Comparison of ENCODE assay signal across 1 cellular context in the genomic region with DNA sequence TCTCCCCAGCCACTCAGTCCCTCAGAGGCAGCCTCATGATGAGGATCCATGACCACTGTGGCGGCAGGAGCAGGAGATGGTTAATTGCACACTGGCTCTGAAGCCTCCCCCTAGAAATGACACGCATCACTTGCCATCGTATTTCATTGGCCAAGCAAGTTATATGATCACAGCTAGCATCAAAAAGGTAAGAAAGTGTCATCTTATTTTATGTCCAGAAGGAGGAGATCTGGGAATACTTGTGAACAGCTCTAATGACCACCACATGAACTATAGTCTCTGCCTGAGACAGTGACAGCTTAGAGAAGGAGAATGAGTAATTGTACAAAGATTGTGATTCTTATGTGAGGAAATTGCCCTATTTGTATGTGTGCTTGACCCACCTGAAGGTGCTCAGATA.
TF ChIP-seq lines count a peak whose summit lies in the region.

No MANE protein-coding gene starts in this region.

TF ChIP-seq in K562, 482 proteins besides CTCF, POLR2A, EP300 and RAD21 (continued from another document):
- TF ChIP-seq, protein P1, sequence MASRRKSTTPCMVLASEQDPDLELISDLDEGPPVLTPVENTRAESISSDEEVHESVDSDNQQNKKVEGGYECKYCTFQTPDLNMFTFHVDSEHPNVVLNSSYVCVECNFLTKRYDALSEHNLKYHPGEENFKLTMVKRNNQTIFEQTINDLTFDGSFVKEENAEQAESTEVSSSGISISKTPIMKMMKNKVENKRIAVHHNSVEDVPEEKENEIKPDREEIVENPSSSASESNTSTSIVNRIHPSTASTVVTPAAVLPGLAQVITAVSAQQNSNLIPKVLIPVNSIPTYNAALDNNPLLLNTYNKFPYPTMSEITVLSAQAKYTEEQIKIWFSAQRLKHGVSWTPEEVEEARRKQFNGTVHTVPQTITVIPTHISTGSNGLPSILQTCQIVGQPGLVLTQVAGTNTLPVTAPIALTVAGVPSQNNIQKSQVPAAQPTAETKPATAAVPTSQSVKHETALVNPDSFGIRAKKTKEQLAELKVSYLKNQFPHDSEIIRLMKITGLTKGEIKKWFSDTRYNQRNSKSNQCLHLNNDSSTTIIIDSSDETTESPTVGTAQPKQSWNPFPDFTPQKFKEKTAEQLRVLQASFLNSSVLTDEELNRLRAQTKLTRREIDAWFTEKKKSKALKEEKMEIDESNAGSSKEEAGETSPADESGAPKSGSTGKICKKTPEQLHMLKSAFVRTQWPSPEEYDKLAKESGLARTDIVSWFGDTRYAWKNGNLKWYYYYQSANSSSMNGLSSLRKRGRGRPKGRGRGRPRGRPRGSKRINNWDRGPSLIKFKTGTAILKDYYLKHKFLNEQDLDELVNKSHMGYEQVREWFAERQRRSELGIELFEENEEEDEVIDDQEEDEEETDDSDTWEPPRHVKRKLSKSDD (conservative IDR thresholded peaks at IDR 0.05; ENCODE audit: low read length): no peak
- TF ChIP-seq TCF7 (IDR thresholded peaks at IDR 0.05; ENCODE audit: borderline replicate concordance): no peak
- TF ChIP-seq, protein P2, sequence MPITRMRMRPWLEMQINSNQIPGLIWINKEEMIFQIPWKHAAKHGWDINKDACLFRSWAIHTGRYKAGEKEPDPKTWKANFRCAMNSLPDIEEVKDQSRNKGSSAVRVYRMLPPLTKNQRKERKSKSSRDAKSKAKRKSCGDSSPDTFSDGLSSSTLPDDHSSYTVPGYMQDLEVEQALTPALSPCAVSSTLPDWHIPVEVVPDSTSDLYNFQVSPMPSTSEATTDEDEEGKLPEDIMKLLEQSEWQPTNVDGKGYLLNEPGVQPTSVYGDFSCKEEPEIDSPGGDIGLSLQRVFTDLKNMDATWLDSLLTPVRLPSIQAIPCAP (CRISPR knock-in tag; IDR thresholded peaks at IDR 0.05; ENCODE audit: borderline replicate concordance): no peak
- TF ChIP-seq BRD9 (IDR thresholded peaks at IDR 0.05; ENCODE audit: low read depth, partially characterized antibody): no peak
- no peak for TF ChIP-seq SMAD4 (CRISPR knock-in tag; conservative IDR thresholded peaks at IDR 0.05)
- TF ChIP-seq RCOR1 (IDR thresholded peaks at IDR 0.05; ENCODE audit: borderline replicate concordance in 1 of 2, low read depth in 2 of 2, low read length in 2 of 2): no peak
- TF ChIP-seq, protein P3, sequence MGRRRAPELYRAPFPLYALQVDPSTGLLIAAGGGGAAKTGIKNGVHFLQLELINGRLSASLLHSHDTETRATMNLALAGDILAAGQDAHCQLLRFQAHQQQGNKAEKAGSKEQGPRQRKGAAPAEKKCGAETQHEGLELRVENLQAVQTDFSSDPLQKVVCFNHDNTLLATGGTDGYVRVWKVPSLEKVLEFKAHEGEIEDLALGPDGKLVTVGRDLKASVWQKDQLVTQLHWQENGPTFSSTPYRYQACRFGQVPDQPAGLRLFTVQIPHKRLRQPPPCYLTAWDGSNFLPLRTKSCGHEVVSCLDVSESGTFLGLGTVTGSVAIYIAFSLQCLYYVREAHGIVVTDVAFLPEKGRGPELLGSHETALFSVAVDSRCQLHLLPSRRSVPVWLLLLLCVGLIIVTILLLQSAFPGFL (CRISPR knock-in tag; IDR thresholded peaks at IDR 0.05): no peak
- TF ChIP-seq, protein P4, sequence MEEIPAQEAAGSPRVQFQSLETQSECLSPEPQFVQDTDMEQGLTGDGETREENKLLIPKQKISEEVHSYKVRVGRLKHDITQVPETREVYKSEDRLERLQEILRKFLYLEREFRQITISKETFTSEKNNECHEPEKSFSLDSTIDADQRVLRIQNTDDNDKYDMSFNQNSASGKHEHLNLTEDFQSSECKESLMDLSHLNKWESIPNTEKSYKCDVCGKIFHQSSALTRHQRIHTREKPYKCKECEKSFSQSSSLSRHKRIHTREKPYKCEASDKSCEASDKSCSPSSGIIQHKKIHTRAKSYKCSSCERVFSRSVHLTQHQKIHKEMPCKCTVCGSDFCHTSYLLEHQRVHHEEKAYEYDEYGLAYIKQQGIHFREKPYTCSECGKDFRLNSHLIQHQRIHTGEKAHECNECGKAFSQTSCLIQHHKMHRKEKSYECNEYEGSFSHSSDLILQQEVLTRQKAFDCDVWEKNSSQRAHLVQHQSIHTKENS (CRISPR knock-in tag; IDR thresholded peaks at IDR 0.05): no peak
